8 cellular contexts compared by ENCODE assay signal in genomic region chr1:205600085-205600484, GRCh38. TPM values are rescaled to one million over a fixed set of nuclear protein-coding genes. Genes with fewer than 3 reads are reported as not detected.
DNase-seq lines count a peak whose midpoint lies in the region; ATAC-seq and TF ChIP-seq lines count a peak whose summit lies in the region.

No MANE protein-coding gene starts in this region.

- H3K9me3 Mint-ChIP-seq in brain = no peaks in the 10 kb centered on the region

- H3K27me3 ChIP-seq in prostate gland (replicated peaks; ENCODE audit: insufficient read depth) (no peaks in the 10 kb centered on the region), Peyer's patch (no peaks in the 10 kb centered on the region)

- H3K27me3 Mint-ChIP-seq in brain = no peaks in the 10 kb centered on the region

- H3K36me3 ChIP-seq in prostate gland (no peaks in the 10 kb centered on the region), Peyer's patch (peaks cover 0 to 5% (median 0%) of the 10 kb centered on the region in 3 donors)

- peaks cover 32% of the 10 kb centered on the region for H3K4me1 Mint-ChIP-seq in brain

- H3K4me1 ChIP-seq in prostate gland (replicated peaks) (no peaks in the 10 kb centered on the region), Peyer's patch (peaks cover 0 to 4% (median 0%) of the 10 kb centered on the region in 4 donors)

- TF ChIP-seq POLR2A in prostate gland (IDR thresholded peaks at IDR 0.05) (no peak), Peyer's patch (IDR thresholded peaks at IDR 0.05) (no peak)

- TF ChIP-seq CTCF in brain (conservative IDR thresholded peaks at IDR 0.05) = no peak
- TF ChIP-seq CTCF in prostate gland (IDR thresholded peaks at IDR 0.05) = no peak
- TF ChIP-seq CTCF in Peyer's patch (IDR thresholded peaks at IDR 0.05) = no peak

- H3K9me3 ChIP-seq in prostate gland = no peaks in the 10 kb centered on the region
- H3K9me3 ChIP-seq in Peyer's patch = no peaks in the 10 kb centered on the region

- 45% methylated on average over 1 of the region's 1 CpG for WGBS in prostate gland

- H3K27ac ChIP-seq in prostate gland (peak overlapping the region; percentile 14 to 50), Peyer's patch (peak overlapping the region in 1 of 4 donors; percentile 1)

- intact Hi-C loops in prostate gland (cut with DNase I) = no loop called here

- H3K27ac Mint-ChIP-seq in brain = peak overlapping the region in 4 of 5 experiments; percentile 88 to 96 (median 90)

- in situ Hi-C loops in G401 (cut with HindIII; ENCODE audit: low sequenced_read_pairs) = no loop called here

- peak overlapping the region in 4 of 5 experiments; percentile 23 to 67 (median 63) for H3K4me3 Mint-ChIP-seq in brain

- ATAC-seq in GM18511 (IDR thresholded peaks at IDR 0.05; ENCODE audit: unreplicated experiment) (peak; percentile 66), HG03060 (IDR thresholded peaks at IDR 0.05; ENCODE audit: low read depth, unreplicated experiment) (peak; percentile 58)

- H3K4me3 ChIP-seq in prostate gland (no peak overlapping the region), Peyer's patch (no peak overlapping the region)

- peaks cover 33% of the 10 kb centered on the region for H3K36me3 Mint-ChIP-seq in brain

- DNase-seq in prostate gland (ENCODE audit: low spot score) (no peak), G401 (ENCODE audit: low spot score) (no peak), Peyer's patch (no peak), NCI-H1436 (lab: John Stamatoyannopoulos, UW) (no peak)
- no peak for DNase-seq in stimulated activated CD4-positive, alpha-beta T cell treated with anti-CD3 and anti-CD28 coated beads, Interleukin-12 subunit alpha, Interleukin-12 subunit beta, amount 100 ng/mL, for 4 hours

RNA-seq across cellular contexts. Expression of gene ELK4, which starts 31.7 kb away (rescaled TPM):
- 1.8 TPM for polyA plus RNA-seq in brain (ENCODE audit: insufficient read depth, low read depth, low replicate concordance)
- total RNA-seq in prostate gland (10 to 100 TPM; 58.8 to 62.7 TPM), Peyer's patch (10 to 100 TPM; 16.6 to 66.8 (median 23.7) TPM)
- 4.6 and 5.1 TPM in 2 replicates for total RNA-seq in G401 (2014; rRNA removed; shearing (Covaris generic))
